1 cellular context compared by ENCODE assay signal in genomic region chr2:41955641-41956040, GRCh38.
TF ChIP-seq lines count a peak whose summit lies in the region.

No MANE protein-coding gene starts in this region.

TF ChIP-seq in GM12878, 131 proteins besides CTCF, POLR2A, EP300 and RAD21 (continued from another document and continues in another):
- no peak for TF ChIP-seq CUX1 (IDR thresholded peaks at IDR 0.05; ENCODE audit: insufficient replicate concordance, low read depth, low read length)
- TF ChIP-seq PRDM15 (CRISPR knock-in tag; IDR thresholded peaks at IDR 0.05) = no peak
- no peak for TF ChIP-seq KAT2A (conservative IDR thresholded peaks at IDR 0.05; ENCODE audit: control insufficient read depth, low read depth, low read length)
- no peak for TF ChIP-seq MYC (IDR thresholded peaks at IDR 0.05; ENCODE audit: insufficient read depth, insufficient read length, insufficient replicate concordance, low read length, severe bottlenecking)
- TF ChIP-seq E4F1 (IDR thresholded peaks at IDR 0.05; ENCODE audit: borderline replicate concordance, partially characterized antibody) = no peak
- TF ChIP-seq BCL11A (IDR thresholded peaks at IDR 0.05; ENCODE audit: low read depth, low read length) = peak; percentile 50; the same call in 1 of the 2 replicates
- no peak for TF ChIP-seq CHD4 (IDR thresholded peaks at IDR 0.05)
- no peak for TF ChIP-seq CREM (IDR thresholded peaks at IDR 0.05; ENCODE audit: low read depth)
- TF ChIP-seq MYB (IDR thresholded peaks at IDR 0.05; ENCODE audit: borderline replicate concordance, low read depth, low read length) = no peak
- TF ChIP-seq YBX1 (IDR thresholded peaks at IDR 0.05) = no peak
- TF ChIP-seq SMARCA5 (IDR thresholded peaks at IDR 0.05) = no peak
- TF ChIP-seq ZNF217 (IDR thresholded peaks at IDR 0.05) = no peak
- TF ChIP-seq BMI1 (IDR thresholded peaks at IDR 0.05; ENCODE audit: borderline replicate concordance) = no peak
- TF ChIP-seq NR2C1 (IDR thresholded peaks at IDR 0.05) = no peak
- no peak for TF ChIP-seq ZZZ3 (IDR thresholded peaks at IDR 0.05; ENCODE audit: control insufficient read depth, insufficient read length, low read depth)
- TF ChIP-seq PML (IDR thresholded peaks at IDR 0.05; ENCODE audit: low read length) = no peak
- TF ChIP-seq CHD2 (IDR thresholded peaks at IDR 0.05; ENCODE audit: borderline replicate concordance, low read depth, low read length) = no peak
- peak; percentile 11 for TF ChIP-seq MEF2B (IDR thresholded peaks at IDR 0.05; ENCODE audit: partially characterized antibody, poor library complexity, severe bottlenecking)
- no peak for TF ChIP-seq MTA2 (IDR thresholded peaks at IDR 0.05; ENCODE audit: low read depth)
- TF ChIP-seq JUND (IDR thresholded peaks at IDR 0.05; ENCODE audit: low read depth, low read length) = no peak
- no peak for TF ChIP-seq RFX5 (IDR thresholded peaks at IDR 0.05; ENCODE audit: low read depth, low read length)
- no peak for TF ChIP-seq ETV6 (conservative IDR thresholded peaks at IDR 0.05 in 1 of 2, IDR thresholded peaks at IDR 0.05 in 1 of 2; ENCODE audit: borderline replicate concordance in 1 of 2, low read depth in 1 of 2)
- no peak for TF ChIP-seq SIX5 (IDR thresholded peaks at IDR 0.05; ENCODE audit: low read depth, low read length, severe bottlenecking)
- no peak for TF ChIP-seq PBX3 (IDR thresholded peaks at IDR 0.05; ENCODE audit: insufficient replicate concordance, low read depth, low read length)
- no peak for TF ChIP-seq RB1 (IDR thresholded peaks at IDR 0.05; ENCODE audit: borderline replicate concordance)
- TF ChIP-seq ZNF687 (IDR thresholded peaks at IDR 0.05) = no peak
- no peak for TF ChIP-seq MAX (IDR thresholded peaks at IDR 0.05; ENCODE audit: low read depth, low read length)
- no peak for TF ChIP-seq SREBF1 (IDR thresholded peaks at IDR 0.05; ENCODE audit: low read length)
- TF ChIP-seq BHLHE40 (IDR thresholded peaks at IDR 0.05; ENCODE audit: borderline replicate concordance in 1 of 2, low read depth in 2 of 2, low read length in 1 of 2) = peak; percentile 84 to 90
- TF ChIP-seq NFYA (IDR thresholded peaks at IDR 0.05; ENCODE audit: borderline replicate concordance, low read depth, low read length) = no peak
- no peak for TF ChIP-seq NKRF (conservative IDR thresholded peaks at IDR 0.05)
- TF ChIP-seq KLF5 (IDR thresholded peaks at IDR 0.05; ENCODE audit: partially characterized antibody) = no peak
- TF ChIP-seq POLR2AphosphoS2 (IDR thresholded peaks at IDR 0.05; ENCODE audit: low read depth, low read length) = no peak
- no peak for TF ChIP-seq WRNIP1 (IDR thresholded peaks at IDR 0.05; ENCODE audit: borderline replicate concordance, low read depth, low read length)
- TF ChIP-seq IRF5 (IDR thresholded peaks at IDR 0.05; ENCODE audit: borderline replicate concordance) = no peak
- TF ChIP-seq NR2F1 (conservative IDR thresholded peaks at IDR 0.05) = no peak
- TF ChIP-seq ATF2 (IDR thresholded peaks at IDR 0.05; ENCODE audit: low read length) = peak; percentile 35; the same call in 1 of the 2 replicates
- no peak for TF ChIP-seq DPF2 (IDR thresholded peaks at IDR 0.05)
- TF ChIP-seq ZNF207 (IDR thresholded peaks at IDR 0.05; ENCODE audit: borderline replicate concordance) = no peak
